ENCODE assay signal across 13 cellular contexts in the genomic region with DNA sequence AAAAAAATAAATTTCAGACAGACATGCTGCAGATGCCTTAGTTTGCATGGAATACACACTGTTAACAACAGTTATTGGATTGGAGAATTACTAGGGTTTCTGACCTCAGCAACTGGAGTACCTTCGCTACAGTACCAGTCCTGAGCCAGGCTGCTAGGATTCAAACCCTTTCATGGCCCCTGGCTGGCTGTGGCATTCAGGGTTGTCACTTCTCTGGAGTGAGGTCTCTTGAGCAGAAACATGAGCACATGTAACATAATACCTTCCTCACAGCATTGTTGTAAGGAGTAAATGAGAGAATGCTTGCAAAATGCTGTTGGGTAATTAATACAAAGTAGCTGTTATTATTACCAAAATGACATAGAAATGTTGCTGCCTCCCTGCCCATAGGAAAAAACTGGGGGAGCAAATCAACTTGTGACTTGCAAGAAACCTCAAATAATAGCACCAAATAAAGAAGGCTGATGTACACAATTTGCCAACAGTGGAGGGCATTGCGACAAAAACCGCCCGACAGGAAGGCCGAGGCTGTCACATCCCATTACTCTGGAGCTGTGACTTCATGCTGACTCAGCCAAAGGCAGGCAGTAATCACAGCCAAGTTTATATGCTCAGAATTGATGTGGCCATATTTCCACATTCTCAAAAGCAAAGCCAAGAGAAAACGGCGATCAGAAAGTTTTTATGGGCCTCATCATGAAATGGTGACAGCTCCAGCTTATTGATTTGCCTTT.
DNase-seq lines count a peak whose midpoint lies in the region; ATAC-seq and TF ChIP-seq lines count a peak whose summit lies in the region.
"Had no signal": no experiment of that assay in that cellular context is flagged by ENCODE, and none has a peak within 500 bp of the region (broad histone marks: within the 10 kb centered on the region; RNA-seq: fewer than 3 reads in every experiment).

No MANE protein-coding gene starts in this region.

- no peak for TF ChIP-seq CTCF in NB4 (IDR thresholded peaks at IDR 0.05; ENCODE audit: low read depth, low read length)
- no peak for TF ChIP-seq CTCF in mammary epithelial cell (conservative IDR thresholded peaks at IDR 0.05 in 1 of 2, IDR thresholded peaks at IDR 0.05 in 1 of 2; ENCODE audit: extremely low read depth in 1 of 2, insufficient read depth in 1 of 2, low read depth in 1 of 2, low read length in 2 of 2)

- no peak overlapping the region for H2BK15ac ChIP-seq in mesendoderm (replicated peaks; ENCODE audit: low read depth)

- H3K4me1 ChIP-seq in mammary epithelial cell (ENCODE audit: insufficient read depth, low read length) (peaks cover 11% of the 10 kb centered on the region), mesendoderm (ENCODE audit: control insufficient read depth, low read depth, low read length) (no peaks in the 10 kb centered on the region)
- H3K4me1 ChIP-seq: right atrium auricular region had no signal

- H2BK120ac ChIP-seq in mesendoderm (ENCODE audit: low read depth, low read length), result no peak overlapping the region

- CTCF ChIA-PET in mammary epithelial cell (lab: Charles Lee; ENCODE audit: low non-redundant PET), result interaction anchor here (0.6 kb wide), 1 partner anchor 72 kb away, joined by 4 read pairs; no protein-coding TSS in a partner anchor

- no peaks in the 10 kb centered on the region for H3K27me3 Mint-ChIP-seq in activated T-helper 17 cell treated with anti-CD3 and anti-CD28 coated beads, Interleukin-2, amount 50 U/mL, for 72 hours
- H3K27me3 Mint-ChIP-seq: activated naive CD4-positive, alpha-beta T cell treated with anti-CD3 and anti-CD28 coated beads, Interleukin-2, amount 50 U/mL, for 24 hours had no signal

- no peak overlapping the region for H4K8ac ChIP-seq in mesendoderm (ENCODE audit: low read depth, low read length)

- H3K4me2 ChIP-seq in mammary epithelial cell (ENCODE audit: insufficient read depth, low read depth, low read length) (peak overlapping the region; percentile 44), mesendoderm (ENCODE audit: low read length) (no peak overlapping the region)

- H3K9ac ChIP-seq in mammary epithelial cell (ENCODE audit: insufficient read depth, low read length) (no peak overlapping the region), mesendoderm (ENCODE audit: low read length) (no peak overlapping the region)

- no peak overlapping the region for H4K5ac ChIP-seq in mesendoderm (ENCODE audit: low read length)

- in situ Hi-C loops in mammary epithelial cell (cut with MboI; ENCODE audit: low sequenced_read_pairs in 2 of 2), result no loop called here

- H3K23ac ChIP-seq in mesendoderm (ENCODE audit: low read length), result no peak overlapping the region

- peak; percentile 82 for DNase-seq in EL
- DNase-seq in NB4 (ENCODE audit: low read depth), result peak; percentile 73
- peak; percentile 80 for DNase-seq in mammary epithelial cell
- DNase-seq in mesendoderm, result no peak
- no peak for DNase-seq in medulla oblongata (ENCODE audit: extremely low spot score)
- no peak for DNase-seq in superior temporal gyrus (ENCODE audit: extremely low spot score)
- DNase-seq: hippocampal formation, NCI-H1092 treated with DMSO at 0.1 percent for 48 hours, T-helper 9 cell had no signal

- 18% methylated on average over 7 of the region's 7 CpGs for WGBS in mammary epithelial cell (ENCODE audit: low coverage, missing lambda C conversion rate)
- WGBS in mesendoderm (ENCODE audit: extremely low coverage, insufficient coverage, low lambda C conversion rate), result no CpG with 5 or more reads among the region's 7 CpGs

- no peak for TF ChIP-seq POLR2A in NB4 (IDR thresholded peaks at IDR 0.05; ENCODE audit: extremely low read depth, insufficient read length)

- no peak overlapping the region for H2BK5ac ChIP-seq in mesendoderm (ENCODE audit: low read length)

- H3K27ac Mint-ChIP-seq in activated T-helper 17 cell treated with anti-CD3 and anti-CD28 coated beads, Interleukin-2, amount 50 U/mL, for 72 hours, result no peak overlapping the region
- H3K27ac Mint-ChIP-seq: activated naive CD4-positive, alpha-beta T cell treated with anti-CD3 and anti-CD28 coated beads, Interleukin-2, amount 50 U/mL, for 24 hours had no signal

- H3K4me3 ChIP-seq in NB4 (ENCODE audit: low read depth, low read length) (no peak overlapping the region), mammary epithelial cell (replicated peaks in 1 of 3; ENCODE audit: insufficient read depth in 1 of 3, low read depth in 2 of 3, low read length in 3 of 3) (no peak overlapping the region), mesendoderm (ENCODE audit: low read length) (no peak overlapping the region)
- H3K4me3 ChIP-seq: right atrium auricular region had no signal

- intact Hi-C loops in mammary epithelial cell (cut with micrococcal nuclease), result no loop called here

- H3K79me2 ChIP-seq in mammary epithelial cell (ENCODE audit: insufficient read depth, low read length) (no peaks in the 10 kb centered on the region), mesendoderm (ENCODE audit: control insufficient read depth, insufficient read depth, low read length) (no peaks in the 10 kb centered on the region)

- H3K27me3 ChIP-seq in mammary epithelial cell (ENCODE audit: insufficient read depth, low read length), result no peaks in the 10 kb centered on the region
- no peaks in the 10 kb centered on the region for H3K27me3 ChIP-seq in mesendoderm (ENCODE audit: insufficient read depth, low read length, poor library complexity)
- H3K27me3 ChIP-seq: right atrium auricular region had no signal

- ATAC-seq in GM19455 (IDR thresholded peaks at IDR 0.05; ENCODE audit: unreplicated experiment), result no peak
- ATAC-seq in activated T-helper 17 cell treated with anti-CD3 and anti-CD28 coated beads, Interleukin-2, amount 50 U/mL, for 72 hours (replicated peaks), result no peak

- no TSS peak for BruUV-seq in mammary epithelial cell (replicated peaks; lab: Mats Ljungman, UMichigan)

- H2AK5ac ChIP-seq in mesendoderm (ENCODE audit: low read length), result no peak overlapping the region

- peak overlapping the region; percentile 3 for H3K4ac ChIP-seq in mesendoderm (ENCODE audit: low read depth, low read length)

- H3K9me3 ChIP-seq in mammary epithelial cell (replicated peaks; ENCODE audit: insufficient read depth, low read length), result no peaks in the 10 kb centered on the region
- H3K9me3 ChIP-seq: right atrium auricular region had no signal

- H2AFZ ChIP-seq in mammary epithelial cell (ENCODE audit: low read depth, low read length), result peak overlapping the region; percentile 31

- dilution Hi-C loops in mammary epithelial cell (cut with HindIII; ENCODE audit: low sequenced_read_pairs), result no loop called here

- H3K27ac ChIP-seq in mammary epithelial cell (ENCODE audit: insufficient read depth, low read depth, low read length) (no peak overlapping the region), mesendoderm (ENCODE audit: low read depth, low read length) (no peak overlapping the region)
- H3K27ac ChIP-seq: right atrium auricular region had no signal

- H3K56ac ChIP-seq in mesendoderm (ENCODE audit: low read length), result no peak overlapping the region

- no peaks in the 10 kb centered on the region for H3K79me1 ChIP-seq in mesendoderm (ENCODE audit: low read length)

- no peaks in the 10 kb centered on the region for H3K4me1 Mint-ChIP-seq in activated T-helper 17 cell treated with anti-CD3 and anti-CD28 coated beads, Interleukin-2, amount 50 U/mL, for 72 hours
- H3K4me1 Mint-ChIP-seq: activated naive CD4-positive, alpha-beta T cell treated with anti-CD3 and anti-CD28 coated beads, Interleukin-2, amount 50 U/mL, for 24 hours had no signal

- no peaks in the 10 kb centered on the region for H3K9me3 Mint-ChIP-seq in activated T-helper 17 cell treated with anti-CD3 and anti-CD28 coated beads, Interleukin-2, amount 50 U/mL, for 72 hours
- H3K9me3 Mint-ChIP-seq: activated naive CD4-positive, alpha-beta T cell treated with anti-CD3 and anti-CD28 coated beads, Interleukin-2, amount 50 U/mL, for 24 hours had no signal

- no peaks in the 10 kb centered on the region for H4K20me1 ChIP-seq in mammary epithelial cell (ENCODE audit: insufficient read depth, low read length)

- H3K18ac ChIP-seq in mesendoderm (ENCODE audit: low read length), result no peak overlapping the region

- H3K36me3 ChIP-seq in mammary epithelial cell (ENCODE audit: insufficient read depth, low read length) (no peaks in the 10 kb centered on the region), mesendoderm (ENCODE audit: control insufficient read depth, insufficient read depth, low read length) (no peaks in the 10 kb centered on the region)
- H3K36me3 ChIP-seq: right atrium auricular region had no signal

- H3K4me3 Mint-ChIP-seq in activated T-helper 17 cell treated with anti-CD3 and anti-CD28 coated beads, Interleukin-2, amount 50 U/mL, for 72 hours, result no peak overlapping the region
- H3K4me3 Mint-ChIP-seq: activated naive CD4-positive, alpha-beta T cell treated with anti-CD3 and anti-CD28 coated beads, Interleukin-2, amount 50 U/mL, for 24 hours had no signal

- H3K36me3 Mint-ChIP-seq in activated T-helper 17 cell treated with anti-CD3 and anti-CD28 coated beads, Interleukin-2, amount 50 U/mL, for 72 hours (ENCODE audit: low read depth), result no peaks in the 10 kb centered on the region
- H3K36me3 Mint-ChIP-seq: activated naive CD4-positive, alpha-beta T cell treated with anti-CD3 and anti-CD28 coated beads, Interleukin-2, amount 50 U/mL, for 24 hours had no signal

Comparison
In these comparisons a context has a peak if more than half of its experiments do, and no peak if none do; other contexts are left out.
1. DNase-seq: peak in EL (single experiment), NB4 (single experiment) and mammary epithelial cell (single experiment); none in mesendoderm (single experiment), medulla oblongata (single experiment) and superior temporal gyrus (single experiment).